8 cellular contexts compared by ENCODE assay signal in genomic region chr16:82456683-82457082, GRCh38.
A peak's percentile ranks its signal among the peaks of the same experiment; 100 is the strongest.
DNase-seq lines count a peak whose midpoint lies in the region; ATAC-seq, FAIRE-seq and TF ChIP-seq lines count a peak whose summit lies in the region.

No MANE protein-coding gene starts in this region.

- no peaks in the 10 kb centered on the region for H3K9me3 ChIP-seq in mammary epithelial cell (replicated peaks; ENCODE audit: insufficient read depth, low read length)

- no peaks in the 10 kb centered on the region for H3K4me1 ChIP-seq in mammary epithelial cell (ENCODE audit: insufficient read depth, low read length)

- dilution Hi-C loops in mammary epithelial cell (cut with HindIII; ENCODE audit: low sequenced_read_pairs), result no loop called here

- peak; percentile 69 for FAIRE-seq in HTR-8/SVneo (lab: Jason Lieb, UNC)

- peak; percentile 87 for ATAC-seq in GM19468 (IDR thresholded peaks at IDR 0.05; ENCODE audit: extremely low read depth, unreplicated experiment)
- peak; percentile 97 for ATAC-seq in left colon

- intact Hi-C loops in mammary epithelial cell (cut with micrococcal nuclease) (loop anchor here (1.0 to 2.0 kb wide), 4 partner anchors 124 to 516 kb away; no protein-coding TSS in a partner anchor), left colon (cut with DNase I, micrococcal nuclease) (loop anchor here in 1 of 2 donors (10.0 kb wide), 1 partner anchor 192 kb away; no protein-coding TSS in a partner anchor)

- H3K4me3 ChIP-seq in mammary epithelial cell (replicated peaks in 1 of 3; ENCODE audit: insufficient read depth in 1 of 3, low read depth in 2 of 3, low read length in 3 of 3), result no peak overlapping the region

- peak; percentile 65 for DNase-seq in Daoy (ENCODE audit: low read depth)
- DNase-seq in HTR-8/SVneo (ENCODE audit: insufficient read length, low spot score), result peak; percentile 65
- DNase-seq in RPMI8226, result peak; percentile 59
- peak; percentile 46 for DNase-seq in mammary epithelial cell
- peak in 1 of 2 donors; percentile 59 for DNase-seq in left colon
- peak; percentile 62 for DNase-seq in stimulated activated CD8-positive, alpha-beta memory T cell treated with anti-CD3 and anti-CD28 coated beads, Interleukin-4, amount 100 ng/mL, for 48 hours
- DNase-seq in stimulated activated naive CD4-positive, alpha-beta T cell (lab: John Stamatoyannopoulos, UW), result no peak

- no peak overlapping the region for H3K4me2 ChIP-seq in mammary epithelial cell (ENCODE audit: insufficient read depth, low read depth, low read length)

- no peaks in the 10 kb centered on the region for H3K36me3 ChIP-seq in mammary epithelial cell (ENCODE audit: insufficient read depth, low read length)

- CTCF ChIA-PET in mammary epithelial cell (lab: Charles Lee; ENCODE audit: low non-redundant PET), result interaction anchor here (0.5 to 0.7 kb wide), 2 partner anchors 31 to 95 kb away, joined by 3 to 6 read pairs; no protein-coding TSS in a partner anchor

- H4K20me1 ChIP-seq in mammary epithelial cell (ENCODE audit: insufficient read depth, low read length), result no peaks in the 10 kb centered on the region

- no peak overlapping the region for H3K27ac ChIP-seq in mammary epithelial cell (ENCODE audit: insufficient read depth, low read depth, low read length)

- 0% methylated on average over 3 of the region's 4 CpGs for WGBS in mammary epithelial cell (ENCODE audit: low coverage, missing lambda C conversion rate)

- in situ Hi-C loops in mammary epithelial cell (cut with MboI; ENCODE audit: low sequenced_read_pairs in 2 of 2), result no loop called here

- BruUV-seq in mammary epithelial cell (replicated peaks; lab: Mats Ljungman, UMichigan), result no TSS peak

- peak; percentile 80 to 84 for TF ChIP-seq CTCF in mammary epithelial cell (conservative IDR thresholded peaks at IDR 0.05 in 1 of 2, IDR thresholded peaks at IDR 0.05 in 1 of 2; ENCODE audit: extremely low read depth in 1 of 2, insufficient read depth in 1 of 2, low read depth in 1 of 2, low read length in 2 of 2)

- no peak overlapping the region for H2AFZ ChIP-seq in mammary epithelial cell (ENCODE audit: low read depth, low read length)

- peaks cover 6% of the 10 kb centered on the region for H3K27me3 ChIP-seq in mammary epithelial cell (ENCODE audit: insufficient read depth, low read length)

- no peaks in the 10 kb centered on the region for H3K79me2 ChIP-seq in mammary epithelial cell (ENCODE audit: insufficient read depth, low read length)

- no peak overlapping the region for H3K9ac ChIP-seq in mammary epithelial cell (ENCODE audit: insufficient read depth, low read length)

Comparison
In these comparisons a context has a peak if more than half of its experiments do, and no peak if none do; other contexts are left out.
1. DNase-seq: peak in Daoy (single experiment), HTR-8/SVneo (single experiment), RPMI8226 (single experiment), mammary epithelial cell (single experiment) and stimulated activated CD8-positive, alpha-beta memory T cell treated with anti-CD3 and anti-CD28 coated beads, Interleukin-4, amount 100 ng/mL, for 48 hours (single experiment); none in stimulated activated naive CD4-positive, alpha-beta T cell (0 of 6).